22 cellular contexts compared by ENCODE assay signal in genomic region chr15:77502379-77503095, GRCh38.
"Had no signal": no experiment of that assay in that cellular context is flagged by ENCODE, and none has a peak within 500 bp of the region (broad histone marks: within the 10 kb centered on the region; RNA-seq: fewer than 3 reads in every experiment).

No MANE protein-coding gene starts in this region.

- H3K4me3 ChIP-seq: coronary artery, esophagus muscularis mucosa, gastrocnemius medialis, hepatocyte, prostate gland, sigmoid colon, skin epidermis, stomach, thoracic aorta, transverse colon, uterus had no signal

- H3K27ac Mint-ChIP-seq: naive B cell had no signal

- DNase-seq: effector CD8-positive, alpha-beta T cell; gastrocnemius medialis; kidney glomerular epithelial cell; naive B cell; retina; sigmoid colon; stimulated activated CD4-positive, alpha-beta T cell treated with anti-CD3 and anti-CD28 coated beads, Interleukin-2, amount 100 ng/mL, for 24 hours; stimulated activated CD4-positive, alpha-beta T cell treated with anti-CD3 and anti-CD28 coated beads, Interleukin-4, amount 100 ng/mL, for 4 hours; stimulated activated naive CD4-positive, alpha-beta T cell; stomach; substantia nigra; transverse colon; uterus had no signal

- H3K79me2 ChIP-seq: hepatocyte, parathyroid adenoma had no signal

- ATAC-seq: gastrocnemius medialis had no signal

- H3K9me3 ChIP-seq: esophagus muscularis mucosa, gastrocnemius medialis, prostate gland, sigmoid colon, stomach, thoracic aorta, transverse colon, uterus had no signal

- H3K36me3 ChIP-seq: esophagus muscularis mucosa, gastrocnemius medialis, prostate gland, sigmoid colon, stomach, thoracic aorta, transverse colon, uterus had no signal

- H3K4me3 Mint-ChIP-seq: naive B cell, nephron had no signal

- H3K4me2 ChIP-seq: hepatocyte had no signal

- H3K9ac ChIP-seq: parathyroid adenoma had no signal

- H3K27ac ChIP-seq: coronary artery, esophagus muscularis mucosa, gastrocnemius medialis, hepatocyte, parathyroid adenoma, prostate gland, sigmoid colon, skin epidermis, stomach, thoracic aorta, transverse colon, uterus had no signal

- H2AFZ ChIP-seq: hepatocyte, parathyroid adenoma had no signal

- H3K27me3 ChIP-seq: esophagus muscularis mucosa, gastrocnemius medialis, hepatocyte, sigmoid colon, stomach, transverse colon, uterus had no signal

- H3K9me3 Mint-ChIP-seq: naive B cell, nephron had no signal

- H3K27me3 Mint-ChIP-seq: naive B cell had no signal

- FAIRE-seq: islet of Langerhans had no signal
